ENCODE assay signal across 8 cellular contexts in genomic region chr10:96585726-96586418, GRCh38. TPM values are rescaled to one million over a fixed set of nuclear protein-coding genes. Genes with fewer than 3 reads are reported as not detected.
DNase-seq lines count a peak whose midpoint lies in the region; ATAC-seq and TF ChIP-seq lines count a peak whose summit lies in the region.

No MANE protein-coding gene starts in this region.

- no peaks in the 10 kb centered on the region for H3K9me3 ChIP-seq in subcutaneous abdominal adipose tissue (ENCODE audit: control insufficient read depth in 5 of 5, low read length in 5 of 5)

- no peaks in the 10 kb centered on the region for H3K36me3 ChIP-seq in subcutaneous abdominal adipose tissue (ENCODE audit: control insufficient read depth in 5 of 5, insufficient read depth in 5 of 5, low read length in 5 of 5)

- in situ Hi-C loops in astrocyte of the spinal cord (cut with HindIII; ENCODE audit: low sequenced_read_pairs), result no loop called here

- H3K4me3 ChIP-seq in astrocyte of the spinal cord (ENCODE audit: low read depth, low read length), result peak overlapping the region; percentile 92
- H3K4me3 ChIP-seq in subcutaneous abdominal adipose tissue (ENCODE audit: low read depth in 1 of 5, low read length in 5 of 5), result peak overlapping the region; percentile 82 to 94 (median 86)

- DNase-seq in activated naive CD4-positive, alpha-beta T cell treated with Interleukin-2 at 50 U/mL for 16 hours, result peak; percentile 38
- no peak for DNase-seq in activated naive CD4-positive, alpha-beta T cell treated with anti-CD3 and anti-CD28 coated beads, Interleukin-2, amount 50 U/mL, for 16 hours
- peak; percentile 23 for DNase-seq in M059J (ENCODE audit: low read depth)
- no peak for DNase-seq in astrocyte of the spinal cord (ENCODE audit: low read depth, low spot score)
- peak; percentile 18 for DNase-seq in kidney tubule cell (ENCODE audit: low spot score)
- no peak for DNase-seq in mesenteric fat pad (ENCODE audit: low spot score)

- H3K9ac ChIP-seq in subcutaneous abdominal adipose tissue (ENCODE audit: low read length in 5 of 5), result peak overlapping the region; percentile 88 to 99 (median 97)

- ATAC-seq in GM21723 (IDR thresholded peaks at IDR 0.05; ENCODE audit: unreplicated experiment), result no peak

- peak overlapping the region; percentile 97 for H3K27ac ChIP-seq in subcutaneous abdominal adipose tissue (ENCODE audit: low read depth, low read length)

- TF ChIP-seq CTCF in astrocyte of the spinal cord (IDR thresholded peaks at IDR 0.05; ENCODE audit: low read depth, low read length), result no peak

- peaks cover 3 to 53% (median 47%) of the 10 kb centered on the region in 5 donors for H3K4me1 ChIP-seq in subcutaneous abdominal adipose tissue (ENCODE audit: control insufficient read depth in 5 of 5, insufficient read depth in 5 of 5, low read length in 5 of 5)

- H3K27me3 ChIP-seq in subcutaneous abdominal adipose tissue (ENCODE audit: control insufficient read depth in 5 of 5, insufficient read depth in 4 of 5, low read length in 5 of 5), result no peaks in the 10 kb centered on the region

RNA-seq across cellular contexts. Expression of gene TM9SF3, which starts 0.9 kb away (rescaled TPM):
- total RNA-seq in M059J (2014; rRNA removed; shearing (Covaris generic)), result 77.3 and 81.2 TPM in 2 replicates
- total RNA-seq in mesenteric fat pad, result 139 TPM

Comparison
In these comparisons a context has a peak if more than half of its experiments do, and no peak if none do; other contexts are left out.
1. DNase-seq: peak in activated naive CD4-positive, alpha-beta T cell treated with Interleukin-2 at 50 U/mL for 16 hours (single experiment), M059J (single experiment) and kidney tubule cell (single experiment); none in activated naive CD4-positive, alpha-beta T cell treated with anti-CD3 and anti-CD28 coated beads, Interleukin-2, amount 50 U/mL, for 16 hours (single experiment), astrocyte of the spinal cord (single experiment) and mesenteric fat pad (single experiment).